Comparison of ENCODE assay signal across 9 cellular contexts in genomic region chr13:30257433-30258099, GRCh38. TPM values are rescaled to one million over a fixed set of nuclear protein-coding genes. Genes with fewer than 3 reads are reported as not detected.
DNase-seq lines count a peak whose midpoint lies in the region; ATAC-seq and TF ChIP-seq lines count a peak whose summit lies in the region.
"Had no signal": no experiment of that assay in that cellular context is flagged by ENCODE, and none has a peak within 500 bp of the region (broad histone marks: within the 10 kb centered on the region; RNA-seq: fewer than 3 reads in every experiment).

No MANE protein-coding gene starts in this region.

- no peak for TF ChIP-seq CTCF in WTC11 (IDR thresholded peaks at IDR 0.05)
- TF ChIP-seq CTCF in tibial artery (IDR thresholded peaks at IDR 0.05), result no peak
- TF ChIP-seq CTCF in colonic mucosa (IDR thresholded peaks at IDR 0.05), result no peak

- intact Hi-C loops in tibial artery (cut with DNase I; ENCODE audit: low total_unique reads) (no loop called here), colonic mucosa (cut with DNase I) (no loop called here)

- ATAC-seq in WTC11 (peak; percentile 74), GM18520 (IDR thresholded peaks at IDR 0.05; ENCODE audit: unreplicated experiment) (no peak)
- ATAC-seq: stimulated activated effector memory CD8-positive, alpha-beta T cell treated with anti-CD3 and anti-CD28 coated beads, Interleukin-12 subunit alpha, Interleukin-12 subunit beta, amount 100 ng/mL, for 72 hours had no signal

- H3K4me1 ChIP-seq in tibial artery (peaks cover 0 to 13% (median 1%) of the 10 kb centered on the region in 4 donors), colonic mucosa (no peaks in the 10 kb centered on the region)

- H3K9ac ChIP-seq in colonic mucosa (ENCODE audit: low read depth in 2 of 2, low read length in 2 of 2), result no peak overlapping the region

- no peaks in the 10 kb centered on the region for H3K27me3 Mint-ChIP-seq in WTC11 (ENCODE audit: low read depth)

- DNase-seq in NCI-H510A treated with DMSO at 0.1 percent for 48 hours (lab: John Stamatoyannopoulos, UW) (peak; percentile 1), NCI-H510A (lab: John Stamatoyannopoulos, UW) (no peak), WTC11 (ENCODE audit: low spot score) (peak; percentile 23), iPS-NIHi7 (ENCODE audit: extremely low spot score) (peak; percentile 43), tibial artery (no peak), colonic mucosa (no peak), AG08395 (ENCODE audit: low spot score) (no peak)

- H3K36me3 ChIP-seq in tibial artery, result peaks cover 0 to 6% (median 3%) of the 10 kb centered on the region in 3 donors
- no peaks in the 10 kb centered on the region for H3K36me3 ChIP-seq in colonic mucosa

- POLR2A ChIA-PET in WTC11 (lab: Charles Lee), result interaction anchor here (1.0 kb wide), 1 partner anchor 49 kb away, joined by 3 read pairs; the partner anchor contains the start of gene KATNAL1

- H3K4me3 ChIP-seq in tibial artery, result no peak overlapping the region
- no peak overlapping the region for H3K4me3 ChIP-seq in colonic mucosa

- peaks cover 10% of the 10 kb centered on the region for H3K4me1 Mint-ChIP-seq in WTC11

- H3K27me3 ChIP-seq in tibial artery (no peaks in the 10 kb centered on the region), colonic mucosa (no peaks in the 10 kb centered on the region)

- H3K4me3 Mint-ChIP-seq in WTC11, result no peak overlapping the region
- H3K4me3 Mint-ChIP-seq: stimulated activated effector memory CD8-positive, alpha-beta T cell treated with anti-CD3 and anti-CD28 coated beads, Interleukin-12 subunit alpha, Interleukin-12 subunit beta, amount 100 ng/mL, for 72 hours had no signal

- H3K27ac ChIP-seq in tibial artery (peak overlapping the region; percentile 5 to 54), colonic mucosa (no peak overlapping the region)

- CTCF ChIA-PET in WTC11 (lab: Charles Lee), result interaction anchor here (0.8 to 1.0 kb wide), 2 partner anchors 20 to 125 kb away, joined by 3 to 5 read pairs; no protein-coding TSS in a partner anchor

- peak overlapping the region; percentile 78 for H3K27ac Mint-ChIP-seq in WTC11
- H3K27ac Mint-ChIP-seq: stimulated activated effector memory CD8-positive, alpha-beta T cell treated with anti-CD3 and anti-CD28 coated beads, Interleukin-12 subunit alpha, Interleukin-12 subunit beta, amount 100 ng/mL, for 72 hours had no signal

- H3K36me3 Mint-ChIP-seq in WTC11, result peaks cover 12% of the 10 kb centered on the region

- peaks cover 10% of the 10 kb centered on the region for H3K9me3 Mint-ChIP-seq in WTC11
- H3K9me3 Mint-ChIP-seq: stimulated activated effector memory CD8-positive, alpha-beta T cell treated with anti-CD3 and anti-CD28 coated beads, Interleukin-12 subunit alpha, Interleukin-12 subunit beta, amount 100 ng/mL, for 72 hours had no signal

- no peaks in the 10 kb centered on the region for H3K9me3 ChIP-seq in tibial artery
- no peaks in the 10 kb centered on the region for H3K9me3 ChIP-seq in colonic mucosa

TF ChIP-seq in WTC11, 78 proteins besides CTCF, POLR2A, EP300 and RAD21:
- TF ChIP-seq NFE2L1 (CRISPR knock-in tag; IDR thresholded peaks at IDR 0.05) (no peak), CREB1 (CRISPR knock-in tag; IDR thresholded peaks at IDR 0.05) (no peak), ZNF232 (CRISPR knock-in tag; IDR thresholded peaks at IDR 0.05) (no peak), NR1H2 (CRISPR knock-in tag; IDR thresholded peaks at IDR 0.05) (no peak), ZNF416 (CRISPR knock-in tag; IDR thresholded peaks at IDR 0.05) (no peak), JUN (CRISPR knock-in tag; IDR thresholded peaks at IDR 0.05) (no peak), MYBL2 (CRISPR knock-in tag; IDR thresholded peaks at IDR 0.05) (no peak), HMGA2 (CRISPR knock-in tag; IDR thresholded peaks at IDR 0.05) (no peak), AFF4 (CRISPR knock-in tag; IDR thresholded peaks at IDR 0.05; ENCODE audit: borderline replicate concordance) (no peak), STAT6 (CRISPR knock-in tag; conservative IDR thresholded peaks at IDR 0.05; ENCODE audit: low read depth) (no peak), USF2 (CRISPR knock-in tag; IDR thresholded peaks at IDR 0.05) (no peak), ZBTB43 (CRISPR knock-in tag; IDR thresholded peaks at IDR 0.05) (no peak), ATF2 (CRISPR knock-in tag; IDR thresholded peaks at IDR 0.05; ENCODE audit: borderline replicate concordance, low read depth) (no peak), SP1 (CRISPR knock-in tag; conservative IDR thresholded peaks at IDR 0.05) (no peak)
TF ChIP-seq in WTC11: peak in this region for 0.

RNA-seq across cellular contexts. Expression of gene KATNAL1, which starts 49.8 kb away (rescaled TPM):
- 13.2 to 14.2 TPM (median 13.4 TPM) in 3 replicates for total RNA-seq in WTC11 (2021)
- total RNA-seq in colonic mucosa, result 1 to 10 TPM; 5.9 to 9.3 TPM

Comparison
In these comparisons a context has a peak if more than half of its experiments do, and no peak if none do; other contexts are left out.
1. DNase-seq: peak in NCI-H510A treated with DMSO at 0.1 percent for 48 hours (single experiment), WTC11 (single experiment) and iPS-NIHi7 (single experiment); none in NCI-H510A (single experiment), tibial artery (0 of 2), colonic mucosa (single experiment) and AG08395 (single experiment).